In the genomic region with DNA sequence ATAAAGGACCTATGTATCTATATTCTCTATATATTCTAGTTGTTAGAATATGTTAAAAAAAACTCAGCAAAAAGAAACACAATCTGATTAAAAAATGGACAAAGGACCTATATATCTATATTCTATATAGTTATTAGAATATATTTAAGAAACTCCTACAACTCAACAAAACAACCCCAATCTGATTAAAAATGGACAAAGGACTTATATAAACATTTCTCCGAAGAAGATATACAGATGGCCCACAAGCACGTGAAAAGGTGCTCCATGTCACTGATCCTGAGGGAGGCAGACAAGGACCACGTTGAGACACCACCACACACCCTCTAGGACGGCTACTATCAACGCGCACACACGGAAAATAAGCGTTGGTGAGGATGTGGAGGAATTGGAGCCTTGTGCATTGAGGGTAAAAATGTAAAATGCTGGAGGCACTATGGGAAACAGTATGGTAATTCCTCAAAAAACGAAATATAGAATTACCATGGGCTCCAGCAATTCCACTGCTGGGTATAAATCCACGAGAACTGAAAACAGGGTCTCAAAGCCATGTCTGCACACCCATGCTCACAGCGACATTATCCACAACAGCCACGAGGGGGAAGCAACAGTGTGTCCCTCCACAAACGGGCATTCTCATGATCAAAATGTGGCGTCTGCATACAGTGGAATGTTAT, we compare ENCODE assay signal across 1 cellular context.
A peak's percentile ranks its signal among the peaks of the same experiment; 100 is the strongest.
TF ChIP-seq lines count a peak whose summit lies in the region.

No MANE protein-coding gene starts in this region.

TF ChIP-seq in K562, 482 proteins besides CTCF, POLR2A, EP300 and RAD21 (continues in another document):
- TF ChIP-seq ZSCAN32 (CRISPR knock-in tag; IDR thresholded peaks at IDR 0.05) (no peak), JUN (IDR thresholded peaks at IDR 0.05; ENCODE audit: borderline replicate concordance, low read depth, low read length) (peak; percentile 68), JUN (CRISPR knock-in tag; IDR thresholded peaks at IDR 0.05; ENCODE audit: borderline replicate concordance) (no peak), ATF7 (IDR thresholded peaks at IDR 0.05) (no peak), STAT6 (CRISPR knock-in tag; IDR thresholded peaks at IDR 0.05) (peak; percentile 99), MAFK (IDR thresholded peaks at IDR 0.05; ENCODE audit: low read length) (peak; percentile 58), KLF1 (tag; IDR thresholded peaks at IDR 0.05) (no peak), ZSCAN29 (IDR thresholded peaks at IDR 0.05) (no peak), ZNF274 (IDR thresholded peaks at IDR 0.05; ENCODE audit: borderline replicate concordance, low read depth, low read length) (no peak), CHAMP1 (IDR thresholded peaks at IDR 0.05) (no peak), CREB5 (CRISPR knock-in tag; IDR thresholded peaks at IDR 0.05) (no peak), JUNB (CRISPR knock-in tag; conservative IDR thresholded peaks at IDR 0.05) (no peak), POLR2G (IDR thresholded peaks at IDR 0.05; ENCODE audit: low read depth, low read length) (no peak), ETV1 (tag; conservative IDR thresholded peaks at IDR 0.05; ENCODE audit: low read depth) (no peak), MECOM (CRISPR knock-in tag; IDR thresholded peaks at IDR 0.05) (no peak), HNRNPUL1 (IDR thresholded peaks at IDR 0.05; ENCODE audit: low read length) (0 out of 2 replicates have a peak, but pooled peaks have one; percentile 15), GTF2A2 (tag; IDR thresholded peaks at IDR 0.05) (no peak), POLR2B (IDR thresholded peaks at IDR 0.05; ENCODE audit: low read depth, partially characterized antibody) (no peak), ATF3 (IDR thresholded peaks at IDR 0.05) (no peak), ATF3 (CRISPR knock-in tag; conservative IDR thresholded peaks at IDR 0.05) (peak; percentile 96), RBM22 (IDR thresholded peaks at IDR 0.05; ENCODE audit: low read depth, low read length, poor library complexity, severe bottlenecking) (no peak), MED1 (CRISPR knock-in tag; IDR thresholded peaks at IDR 0.05; ENCODE audit: borderline replicate concordance) (no peak), ZMIZ1 (IDR thresholded peaks at IDR 0.05; ENCODE audit: low read depth in 2 of 2, low read length in 2 of 2) (0 out of 4 replicates have a peak, but pooled peaks of 1 of the 2 experiments have one; percentile 69), BHLHE40 (IDR thresholded peaks at IDR 0.05; ENCODE audit: low read length) (peak; percentile 94), SRF (CRISPR knock-in tag; IDR thresholded peaks at IDR 0.05) (no peak), NR2F6 (CRISPR knock-in tag; IDR thresholded peaks at IDR 0.05) (no peak), FUS (optimal IDR thresholded peaks at IDR 0.05; ENCODE audit: low read depth, low read length) (no peak), MEF2D (tag; conservative IDR thresholded peaks at IDR 0.05; ENCODE audit: low read depth) (no peak), ZNF431 (CRISPR knock-in tag; IDR thresholded peaks at IDR 0.05) (no peak), ZFPM2 (CRISPR knock-in tag; IDR thresholded peaks at IDR 0.05) (no peak), PHTF2 (CRISPR knock-in tag; IDR thresholded peaks at IDR 0.05) (no peak), CCNT2 (IDR thresholded peaks at IDR 0.05; ENCODE audit: borderline replicate concordance, extremely low read depth, insufficient read length, low read depth, low read length) (no peak), ZNF668 (CRISPR knock-in tag; IDR thresholded peaks at IDR 0.05) (no peak), ZNF197 (CRISPR knock-in tag; IDR thresholded peaks at IDR 0.05; ENCODE audit: low read depth) (no peak), ZNF830 (CRISPR knock-in tag; IDR thresholded peaks at IDR 0.05) (no peak), E2F1 (CRISPR knock-in tag; IDR thresholded peaks at IDR 0.05) (peak; percentile 95), ZNF75A (CRISPR knock-in tag; IDR thresholded peaks at IDR 0.05) (no peak), MYC (IDR thresholded peaks at IDR 0.05; ENCODE audit: low read depth, low read length) (peak; percentile 95), MYC (CRISPR knock-in tag; IDR thresholded peaks at IDR 0.05; ENCODE audit: borderline replicate concordance, low read depth) (no peak), ZNF76 (CRISPR knock-in tag; IDR thresholded peaks at IDR 0.05; ENCODE audit: borderline replicate concordance) (no peak), NELFE (IDR thresholded peaks at IDR 0.05; ENCODE audit: insufficient read depth, insufficient read length) (no peak), FOXK1 (CRISPR knock-in tag; IDR thresholded peaks at IDR 0.05; ENCODE audit: borderline replicate concordance) (no peak), MAFF (IDR thresholded peaks at IDR 0.05; ENCODE audit: low read length) (peak; percentile 67)
- TF ChIP-seq, protein P1, sequence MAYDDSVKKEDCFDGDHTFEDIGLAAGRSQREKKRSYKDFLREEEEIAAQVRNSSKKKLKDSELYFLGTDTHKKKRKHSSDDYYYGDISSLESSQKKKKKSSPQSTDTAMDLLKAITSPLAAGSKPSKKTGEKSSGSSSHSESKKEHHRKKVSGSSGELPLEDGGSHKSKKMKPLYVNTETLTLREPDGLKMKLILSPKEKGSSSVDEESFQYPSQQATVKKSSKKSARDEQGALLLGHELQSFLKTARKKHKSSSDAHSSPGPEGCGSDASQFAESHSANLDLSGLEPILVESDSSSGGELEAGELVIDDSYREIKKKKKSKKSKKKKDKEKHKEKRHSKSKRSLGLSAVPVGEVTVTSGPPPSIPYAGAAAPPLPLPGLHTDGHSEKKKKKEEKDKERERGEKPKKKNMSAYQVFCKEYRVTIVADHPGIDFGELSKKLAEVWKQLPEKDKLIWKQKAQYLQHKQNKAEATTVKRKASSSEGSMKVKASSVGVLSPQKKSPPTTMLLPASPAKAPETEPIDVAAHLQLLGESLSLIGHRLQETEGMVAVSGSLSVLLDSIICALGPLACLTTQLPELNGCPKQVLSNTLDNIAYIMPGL (CRISPR knock-in tag; IDR thresholded peaks at IDR 0.05) = peak; percentile 80
- TF ChIP-seq, protein P2, sequence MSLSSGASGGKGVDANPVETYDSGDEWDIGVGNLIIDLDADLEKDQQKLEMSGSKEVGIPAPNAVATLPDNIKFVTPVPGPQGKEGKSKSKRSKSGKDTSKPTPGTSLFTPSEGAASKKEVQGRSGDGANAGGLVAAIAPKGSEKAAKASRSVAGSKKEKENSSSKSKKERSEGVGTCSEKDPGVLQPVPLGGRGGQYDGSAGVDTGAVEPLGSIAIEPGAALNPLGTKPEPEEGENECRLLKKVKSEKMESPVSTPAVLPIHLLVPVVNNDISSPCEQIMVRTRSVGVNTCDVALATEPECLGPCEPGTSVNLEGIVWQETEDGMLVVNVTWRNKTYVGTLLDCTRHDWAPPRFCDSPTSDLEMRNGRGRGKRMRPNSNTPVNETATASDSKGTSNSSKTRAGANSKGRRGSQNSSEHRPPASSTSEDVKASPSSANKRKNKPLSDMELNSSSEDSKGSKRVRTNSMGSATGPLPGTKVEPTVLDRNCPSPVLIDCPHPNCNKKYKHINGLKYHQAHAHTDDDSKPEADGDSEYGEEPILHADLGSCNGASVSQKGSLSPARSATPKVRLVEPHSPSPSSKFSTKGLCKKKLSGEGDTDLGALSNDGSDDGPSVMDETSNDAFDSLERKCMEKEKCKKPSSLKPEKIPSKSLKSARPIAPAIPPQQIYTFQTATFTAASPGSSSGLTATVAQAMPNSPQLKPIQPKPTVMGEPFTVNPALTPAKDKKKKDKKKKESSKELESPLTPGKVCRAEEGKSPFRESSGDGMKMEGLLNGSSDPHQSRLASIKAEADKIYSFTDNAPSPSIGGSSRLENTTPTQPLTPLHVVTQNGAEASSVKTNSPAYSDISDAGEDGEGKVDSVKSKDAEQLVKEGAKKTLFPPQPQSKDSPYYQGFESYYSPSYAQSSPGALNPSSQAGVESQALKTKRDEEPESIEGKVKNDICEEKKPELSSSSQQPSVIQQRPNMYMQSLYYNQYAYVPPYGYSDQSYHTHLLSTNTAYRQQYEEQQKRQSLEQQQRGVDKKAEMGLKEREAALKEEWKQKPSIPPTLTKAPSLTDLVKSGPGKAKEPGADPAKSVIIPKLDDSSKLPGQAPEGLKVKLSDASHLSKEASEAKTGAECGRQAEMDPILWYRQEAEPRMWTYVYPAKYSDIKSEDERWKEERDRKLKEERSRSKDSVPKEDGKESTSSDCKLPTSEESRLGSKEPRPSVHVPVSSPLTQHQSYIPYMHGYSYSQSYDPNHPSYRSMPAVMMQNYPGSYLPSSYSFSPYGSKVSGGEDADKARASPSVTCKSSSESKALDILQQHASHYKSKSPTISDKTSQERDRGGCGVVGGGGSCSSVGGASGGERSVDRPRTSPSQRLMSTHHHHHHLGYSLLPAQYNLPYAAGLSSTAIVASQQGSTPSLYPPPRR (CRISPR knock-in tag; IDR thresholded peaks at IDR 0.05; ENCODE audit: borderline replicate concordance) = no peak
